Comparison of ENCODE assay signal across 8 cellular contexts in genomic region chrX:124736553-124737240, GRCh38.
DNase-seq lines count a peak whose midpoint lies in the region; ATAC-seq and TF ChIP-seq lines count a peak whose summit lies in the region.

No MANE protein-coding gene starts in this region.

- POLR2A ChIA-PET in CD8-positive, alpha-beta T cell (lab: Charles Lee), result interaction anchor here (0.5 to 1.1 kb wide), 3 partner anchors 9 to 390 kb away, joined by 3 to 4 read pairs (median 4); partner anchors contain the start of gene SH2D1A
- POLR2A ChIA-PET in T-cell (lab: Charles Lee), result interaction anchor here in 1 of 2 donors (1.0 kb wide), 1 partner anchor 126 kb away, joined by 3 read pairs; no protein-coding TSS in a partner anchor

- H3K27me3 Mint-ChIP-seq in CD8-positive, alpha-beta T cell (ENCODE audit: low read depth), result no peaks in the 10 kb centered on the region
- no peaks in the 10 kb centered on the region for H3K27me3 Mint-ChIP-seq in T-cell
- no peaks in the 10 kb centered on the region for H3K27me3 Mint-ChIP-seq in nephron progenitor cell (ENCODE audit: low read depth, poor library complexity)

- H3K4me3 Mint-ChIP-seq in CD8-positive, alpha-beta T cell, result peak overlapping the region; percentile 73
- H3K4me3 Mint-ChIP-seq in T-cell (peak overlapping the region; percentile 49 to 73 (median 62)), nephron progenitor cell (no peak overlapping the region)

- no peaks in the 10 kb centered on the region for H3K9me3 ChIP-seq in CD8-positive, alpha-beta T cell (ENCODE audit: low read length)

- peaks cover 52% of the 10 kb centered on the region for H3K4me1 Mint-ChIP-seq in CD8-positive, alpha-beta T cell (ENCODE audit: low read depth)
- H3K4me1 Mint-ChIP-seq in T-cell, result peaks cover 28 to 49% (median 39%) of the 10 kb centered on the region in 3 donors
- H3K4me1 Mint-ChIP-seq in nephron progenitor cell, result peaks cover 22% of the 10 kb centered on the region

- H3K27me3 ChIP-seq in CD8-positive, alpha-beta T cell (ENCODE audit: insufficient read depth, low read length), result no peaks in the 10 kb centered on the region

- intact Hi-C loops in CD8-positive, alpha-beta T cell (cut with DNase I, micrococcal nuclease), result loop anchor here in 1 of 2 experiments (2.0 kb wide), 1 partner anchor 518 kb away; no protein-coding TSS in a partner anchor

- no peaks in the 10 kb centered on the region for H3K36me3 Mint-ChIP-seq in CD8-positive, alpha-beta T cell
- H3K36me3 Mint-ChIP-seq in T-cell, result no peaks in the 10 kb centered on the region
- no peaks in the 10 kb centered on the region for H3K36me3 Mint-ChIP-seq in nephron progenitor cell (ENCODE audit: low read depth)

- ATAC-seq in CD8-positive, alpha-beta T cell, result peak; percentile 88
- ATAC-seq in T-cell (replicated peaks in 1 of 4), result peak; percentile 89 to 91 (median 90)
- no peak for ATAC-seq in HG03095 (IDR thresholded peaks at IDR 0.05; ENCODE audit: unreplicated experiment)
- no peak for ATAC-seq in GM21381 (IDR thresholded peaks at IDR 0.05; ENCODE audit: unreplicated experiment)
- no peak for ATAC-seq in HG03442 (IDR thresholded peaks at IDR 0.05; ENCODE audit: unreplicated experiment)

- TF ChIP-seq CTCF in CD8-positive, alpha-beta T cell (IDR thresholded peaks at IDR 0.05), result no peak
- no peak for TF ChIP-seq CTCF in nephron progenitor cell (IDR thresholded peaks at IDR 0.05)

- H3K4me1 ChIP-seq in CD8-positive, alpha-beta T cell (ENCODE audit: insufficient read depth, low read length), result peaks cover 22% of the 10 kb centered on the region

- peak overlapping the region; percentile 91 for H3K27ac Mint-ChIP-seq in CD8-positive, alpha-beta T cell
- H3K27ac Mint-ChIP-seq in T-cell (peak overlapping the region; percentile 87 to 88), nephron progenitor cell (no peak overlapping the region)

- no peak overlapping the region for H3K4me3 ChIP-seq in CD8-positive, alpha-beta T cell (ENCODE audit: low read depth, low read length)

- DNase-seq in CD8-positive, alpha-beta T cell, result peak; percentile 18 to 79 (median 59)
- peak; percentile 19 to 80 (median 56) for DNase-seq in T-cell
- DNase-seq in activated gamma-delta T cell treated with anti-CD3 and anti-CD28 coated beads, Interleukin-2, amount 50 U/mL, for 16 hours (ENCODE audit: low read depth), result peak; percentile 24
- DNase-seq in nephron progenitor cell, result peak; percentile 19
- DNase-seq in NCI-H1048 (lab: John Stamatoyannopoulos, UW), result no peak

- CTCF ChIA-PET in CD8-positive, alpha-beta T cell (lab: Charles Lee), result interaction anchor here (0.7 kb wide), 1 partner anchor 255 kb away, joined by 4 read pairs; no protein-coding TSS in a partner anchor
- CTCF ChIA-PET in T-cell (lab: Charles Lee), result interaction anchor here in 1 of 2 donors (0.8 to 1.3 kb wide), 2 partner anchors 14 to 865 kb away, joined by 3 read pairs; no protein-coding TSS in a partner anchor

- H3K27ac ChIP-seq in CD8-positive, alpha-beta T cell (ENCODE audit: low read depth, low read length), result peak overlapping the region; percentile 26

- no peaks in the 10 kb centered on the region for H3K36me3 ChIP-seq in CD8-positive, alpha-beta T cell (ENCODE audit: insufficient read depth, low read length)

- no peaks in the 10 kb centered on the region for H3K9me3 Mint-ChIP-seq in CD8-positive, alpha-beta T cell
- H3K9me3 Mint-ChIP-seq in T-cell (no peaks in the 10 kb centered on the region), nephron progenitor cell (no peaks in the 10 kb centered on the region)

Comparison
In these comparisons a context has a peak if more than half of its experiments do, and no peak if none do; other contexts are left out.
1. ATAC-seq: peak in CD8-positive, alpha-beta T cell (single experiment) and T-cell (4 of 4); none in HG03095 (single experiment), GM21381 (single experiment) and HG03442 (single experiment).